ENCODE assay signal across 1 cellular context in the genomic region with DNA sequence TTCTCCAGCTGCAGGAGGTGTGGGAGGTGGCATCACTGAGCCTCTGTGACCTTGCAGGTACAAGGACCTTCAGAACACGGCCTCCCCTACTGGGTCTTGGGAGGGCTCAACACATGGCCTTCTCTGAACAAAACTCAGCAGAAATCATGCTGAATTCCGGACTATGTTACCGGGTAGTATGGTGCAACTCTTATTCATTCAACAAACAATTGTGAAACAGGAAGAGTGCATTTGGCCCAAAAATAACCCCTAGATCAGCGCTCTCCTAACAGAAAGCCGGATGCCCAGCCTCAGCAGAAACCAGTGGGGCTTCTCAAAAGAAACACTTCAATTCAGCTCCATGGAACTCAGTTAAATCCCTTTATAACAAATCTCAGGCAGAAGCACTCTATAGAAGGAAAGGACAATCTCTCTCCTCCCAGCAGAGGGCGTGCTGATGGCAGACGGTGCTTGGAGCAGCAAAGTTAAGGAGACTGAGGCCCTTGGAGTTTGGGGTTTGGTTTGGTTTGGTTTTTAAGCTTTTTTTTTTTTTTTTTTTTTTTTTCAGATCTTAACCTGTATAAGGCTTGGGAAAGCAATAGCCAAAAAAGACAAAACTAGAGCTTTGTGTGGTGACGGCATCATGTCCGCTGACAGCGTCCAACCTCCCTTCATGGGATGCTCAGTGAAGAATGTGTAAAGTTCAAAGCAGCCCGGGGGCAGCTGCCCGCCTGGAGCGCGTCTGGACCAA.
TF ChIP-seq lines count a peak whose summit lies in the region.

No MANE protein-coding gene starts in this region.

TF ChIP-seq in GM23338, 12 proteins besides CTCF, POLR2A, EP300 and RAD21 (continued from another document):
- TF ChIP-seq, protein P1, sequence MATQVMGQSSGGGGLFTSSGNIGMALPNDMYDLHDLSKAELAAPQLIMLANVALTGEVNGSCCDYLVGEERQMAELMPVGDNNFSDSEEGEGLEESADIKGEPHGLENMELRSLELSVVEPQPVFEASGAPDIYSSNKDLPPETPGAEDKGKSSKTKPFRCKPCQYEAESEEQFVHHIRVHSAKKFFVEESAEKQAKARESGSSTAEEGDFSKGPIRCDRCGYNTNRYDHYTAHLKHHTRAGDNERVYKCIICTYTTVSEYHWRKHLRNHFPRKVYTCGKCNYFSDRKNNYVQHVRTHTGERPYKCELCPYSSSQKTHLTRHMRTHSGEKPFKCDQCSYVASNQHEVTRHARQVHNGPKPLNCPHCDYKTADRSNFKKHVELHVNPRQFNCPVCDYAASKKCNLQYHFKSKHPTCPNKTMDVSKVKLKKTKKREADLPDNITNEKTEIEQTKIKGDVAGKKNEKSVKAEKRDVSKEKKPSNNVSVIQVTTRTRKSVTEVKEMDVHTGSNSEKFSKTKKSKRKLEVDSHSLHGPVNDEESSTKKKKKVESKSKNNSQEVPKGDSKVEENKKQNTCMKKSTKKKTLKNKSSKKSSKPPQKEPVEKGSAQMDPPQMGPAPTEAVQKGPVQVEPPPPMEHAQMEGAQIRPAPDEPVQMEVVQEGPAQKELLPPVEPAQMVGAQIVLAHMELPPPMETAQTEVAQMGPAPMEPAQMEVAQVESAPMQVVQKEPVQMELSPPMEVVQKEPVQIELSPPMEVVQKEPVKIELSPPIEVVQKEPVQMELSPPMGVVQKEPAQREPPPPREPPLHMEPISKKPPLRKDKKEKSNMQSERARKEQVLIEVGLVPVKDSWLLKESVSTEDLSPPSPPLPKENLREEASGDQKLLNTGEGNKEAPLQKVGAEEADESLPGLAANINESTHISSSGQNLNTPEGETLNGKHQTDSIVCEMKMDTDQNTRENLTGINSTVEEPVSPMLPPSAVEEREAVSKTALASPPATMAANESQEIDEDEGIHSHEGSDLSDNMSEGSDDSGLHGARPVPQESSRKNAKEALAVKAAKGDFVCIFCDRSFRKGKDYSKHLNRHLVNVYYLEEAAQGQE (IDR thresholded peaks at IDR 0.05; ENCODE audit: unreplicated experiment): no peak
- TF ChIP-seq STAT1 (IDR thresholded peaks at IDR 0.05; ENCODE audit: unreplicated experiment): no peak
- TF ChIP-seq EZH2phosphoT487 (IDR thresholded peaks at IDR 0.05; ENCODE audit: unreplicated experiment): no peak
- no peak for TF ChIP-seq EZH2 (IDR thresholded peaks at IDR 0.05; ENCODE audit: low read depth, unreplicated experiment)
- no peak for TF ChIP-seq POLR2AphosphoS5 (IDR thresholded peaks at IDR 0.05; ENCODE audit: low read depth)
- no peak for TF ChIP-seq ZNF331 (CRISPR knock-in tag; IDR thresholded peaks at IDR 0.05; ENCODE audit: low read depth)
- TF ChIP-seq, protein P2, sequence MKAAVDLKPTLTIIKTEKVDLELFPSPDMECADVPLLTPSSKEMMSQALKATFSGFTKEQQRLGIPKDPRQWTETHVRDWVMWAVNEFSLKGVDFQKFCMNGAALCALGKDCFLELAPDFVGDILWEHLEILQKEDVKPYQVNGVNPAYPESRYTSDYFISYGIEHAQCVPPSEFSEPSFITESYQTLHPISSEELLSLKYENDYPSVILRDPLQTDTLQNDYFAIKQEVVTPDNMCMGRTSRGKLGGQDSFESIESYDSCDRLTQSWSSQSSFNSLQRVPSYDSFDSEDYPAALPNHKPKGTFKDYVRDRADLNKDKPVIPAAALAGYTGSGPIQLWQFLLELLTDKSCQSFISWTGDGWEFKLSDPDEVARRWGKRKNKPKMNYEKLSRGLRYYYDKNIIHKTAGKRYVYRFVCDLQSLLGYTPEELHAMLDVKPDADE (IDR thresholded peaks at IDR 0.05): no peak
- TF ChIP-seq NANOG (IDR thresholded peaks at IDR 0.05; ENCODE audit: borderline replicate concordance): no peak
- TF ChIP-seq JUNB (IDR thresholded peaks at IDR 0.05; ENCODE audit: unreplicated experiment): no peak
- no peak for TF ChIP-seq CREB1 (CRISPR knock-in tag; IDR thresholded peaks at IDR 0.05; ENCODE audit: low read depth)
